ENCODE assay signal across 8 cellular contexts in the genomic region with DNA sequence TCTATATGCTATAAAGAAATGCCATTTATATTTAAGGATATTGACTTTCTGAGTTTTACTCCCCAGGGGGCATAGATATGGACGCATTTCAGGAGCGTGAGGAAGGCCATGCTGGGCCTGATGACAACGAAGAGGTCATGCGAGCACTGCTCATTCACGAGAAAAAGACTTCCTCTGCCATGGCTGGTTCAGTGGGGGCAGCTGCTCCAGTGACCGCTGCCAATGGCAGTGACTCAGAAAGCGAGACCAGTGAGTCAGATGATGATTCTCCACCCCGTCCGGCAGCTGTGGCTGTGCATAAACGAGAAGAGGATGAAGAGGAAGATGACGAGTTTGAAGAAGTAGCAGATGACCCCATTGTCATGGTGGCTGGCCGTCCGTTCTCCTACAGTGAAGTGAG. TPM values are rescaled to one million over a fixed set of nuclear protein-coding genes. Genes with fewer than 3 reads are reported as not detected.
DNase-seq lines count a peak whose midpoint lies in the region; ATAC-seq and TF ChIP-seq lines count a peak whose summit lies in the region.

No MANE protein-coding gene starts in this region.

- ATAC-seq in GM21360 (IDR thresholded peaks at IDR 0.05; ENCODE audit: unreplicated experiment) = peak; percentile 95
- peak; percentile 96 for ATAC-seq in HG03439 (IDR thresholded peaks at IDR 0.05; ENCODE audit: unreplicated experiment)
- ATAC-seq in activated CD8-positive, alpha-beta memory T cell treated with anti-CD3 and anti-CD28 coated beads, Interleukin-2, amount 10 ng/mL, durations not matched to agents 7 days and 5 days = no peak

- H3K9ac ChIP-seq in colonic mucosa (ENCODE audit: low read depth in 2 of 2, low read length in 2 of 2) = no peak overlapping the region

- H3K27me3 ChIP-seq in colonic mucosa = no peaks in the 10 kb centered on the region

- no peak overlapping the region for H3K27ac ChIP-seq in colonic mucosa

- no peaks in the 10 kb centered on the region for H3K36me3 ChIP-seq in colonic mucosa

- in situ Hi-C loops in G401 (cut with HindIII; ENCODE audit: low sequenced_read_pairs) = no loop called here

- H3K4me3 ChIP-seq in colonic mucosa = no peak overlapping the region

- intact Hi-C loops in colonic mucosa (cut with DNase I) = no loop called here

- no peak overlapping the region for H3K27ac Mint-ChIP-seq in activated CD8-positive, alpha-beta memory T cell treated with anti-CD3 and anti-CD28 coated beads, Interleukin-2, amount 10 ng/mL, durations not matched to agents 7 days and 5 days

- H3K36me3 Mint-ChIP-seq in activated CD8-positive, alpha-beta memory T cell treated with anti-CD3 and anti-CD28 coated beads, Interleukin-2, amount 10 ng/mL, durations not matched to agents 7 days and 5 days = peaks cover 40% of the 10 kb centered on the region

- H3K4me3 Mint-ChIP-seq in activated CD8-positive, alpha-beta memory T cell treated with anti-CD3 and anti-CD28 coated beads, Interleukin-2, amount 10 ng/mL, durations not matched to agents 7 days and 5 days = no peak overlapping the region

- DNase-seq in AG20443 (ENCODE audit: low spot score) = peak; percentile 52
- peak; percentile 21 for DNase-seq in colonic mucosa
- DNase-seq in activated CD8-positive, alpha-beta memory T cell treated with anti-CD3 and anti-CD28 coated beads, Interleukin-2, amount 10 ng/mL, durations not matched to agents 7 days and 5 days = no peak
- no peak for DNase-seq in C1 segment of cervical spinal cord (lab: John Stamatoyannopoulos, UW)
- no peak for DNase-seq in OCI-M2 (lab: John Stamatoyannopoulos, UW; ENCODE audit: unreplicated experiment)
- no peak for DNase-seq in G401 (ENCODE audit: low spot score)

- H3K9me3 Mint-ChIP-seq in activated CD8-positive, alpha-beta memory T cell treated with anti-CD3 and anti-CD28 coated beads, Interleukin-2, amount 10 ng/mL, durations not matched to agents 7 days and 5 days (ENCODE audit: low read depth) = no peaks in the 10 kb centered on the region

- peaks cover 6% of the 10 kb centered on the region for H3K4me1 Mint-ChIP-seq in activated CD8-positive, alpha-beta memory T cell treated with anti-CD3 and anti-CD28 coated beads, Interleukin-2, amount 10 ng/mL, durations not matched to agents 7 days and 5 days

- no peaks in the 10 kb centered on the region for H3K9me3 ChIP-seq in colonic mucosa

- H3K27me3 Mint-ChIP-seq in activated CD8-positive, alpha-beta memory T cell treated with anti-CD3 and anti-CD28 coated beads, Interleukin-2, amount 10 ng/mL, durations not matched to agents 7 days and 5 days = no peaks in the 10 kb centered on the region

- no peaks in the 10 kb centered on the region for H3K4me1 ChIP-seq in colonic mucosa

- CTCF ChIA-PET in activated CD8-positive, alpha-beta memory T cell treated with anti-CD3 and anti-CD28 coated beads, Interleukin-2, amount 10 ng/mL, durations not matched to agents 7 days and 5 days (lab: Charles Lee) = interaction anchor here (2.9 kb wide), 1 partner anchor 13 kb away, joined by 13 read pairs; no protein-coding TSS in a partner anchor

- TF ChIP-seq CTCF in colonic mucosa (IDR thresholded peaks at IDR 0.05) = no peak

RNA-seq across cellular contexts. Expression of a gene that starts 38.4 kb away (rescaled TPM):
- 10 to 100 TPM; 15.2 to 17.9 TPM for total RNA-seq in colonic mucosa
- total RNA-seq in activated CD8-positive, alpha-beta memory T cell treated with anti-CD3 and anti-CD28 coated beads, Interleukin-2, amount 10 ng/mL, durations not matched to agents 7 days and 5 days = 10 to 100 TPM; 25.4 to 32.6 TPM
- total RNA-seq in G401 (2014; rRNA removed; shearing (Covaris generic)) = 20.4 and 35.4 TPM in 2 replicates

RNA-seq across cellular contexts. Expression of a gene that starts 38.7 kb away (rescaled TPM):
- 10 to 100 TPM; 25.5 to 30.5 TPM for total RNA-seq in colonic mucosa
- total RNA-seq in activated CD8-positive, alpha-beta memory T cell treated with anti-CD3 and anti-CD28 coated beads, Interleukin-2, amount 10 ng/mL, durations not matched to agents 7 days and 5 days = 10 to 100 TPM; 18.8 to 21.0 TPM
- 7.0 and 8.9 TPM in 2 replicates for total RNA-seq in G401 (2014; rRNA removed; shearing (Covaris generic))

Comparison
In these comparisons a context has a peak if more than half of its experiments do, and no peak if none do; other contexts are left out.
1. DNase-seq: peak in AG20443 (single experiment) and colonic mucosa (single experiment); none in activated CD8-positive, alpha-beta memory T cell treated with anti-CD3 and anti-CD28 coated beads, Interleukin-2, amount 10 ng/mL, durations not matched to agents 7 days and 5 days (single experiment), C1 segment of cervical spinal cord (0 of 14), OCI-M2 (single experiment) and G401 (single experiment).